Comparison of ENCODE assay signal across 1 cellular context in the genomic region with DNA sequence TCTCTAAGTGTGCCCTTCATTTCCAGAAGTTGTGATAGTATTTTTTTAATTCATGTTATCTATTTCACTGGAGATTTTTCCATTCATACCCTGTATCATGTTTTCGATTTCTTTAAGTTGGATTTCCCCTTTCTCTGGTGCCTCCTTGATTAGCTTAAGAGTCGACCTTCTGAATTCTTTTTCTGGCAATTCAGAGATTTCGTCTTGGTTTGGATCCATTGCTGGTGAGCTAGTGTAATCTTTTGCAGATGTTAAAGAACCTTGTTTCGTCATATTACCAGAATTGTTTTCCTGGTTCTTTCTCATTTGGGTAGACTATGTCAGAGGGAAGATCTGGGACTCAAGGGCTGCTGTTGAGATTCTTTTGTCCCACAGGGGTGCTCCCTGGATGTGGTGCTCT.
TF ChIP-seq lines count a peak whose summit lies in the region.

No MANE protein-coding gene starts in this region.

TF ChIP-seq in GM23338, 12 proteins besides CTCF, POLR2A, EP300 and RAD21:
- TF ChIP-seq STAT1 (IDR thresholded peaks at IDR 0.05; ENCODE audit: unreplicated experiment) (no peak), ZNF331 (CRISPR knock-in tag; IDR thresholded peaks at IDR 0.05; ENCODE audit: low read depth) (no peak)
- TF ChIP-seq, protein P1, sequence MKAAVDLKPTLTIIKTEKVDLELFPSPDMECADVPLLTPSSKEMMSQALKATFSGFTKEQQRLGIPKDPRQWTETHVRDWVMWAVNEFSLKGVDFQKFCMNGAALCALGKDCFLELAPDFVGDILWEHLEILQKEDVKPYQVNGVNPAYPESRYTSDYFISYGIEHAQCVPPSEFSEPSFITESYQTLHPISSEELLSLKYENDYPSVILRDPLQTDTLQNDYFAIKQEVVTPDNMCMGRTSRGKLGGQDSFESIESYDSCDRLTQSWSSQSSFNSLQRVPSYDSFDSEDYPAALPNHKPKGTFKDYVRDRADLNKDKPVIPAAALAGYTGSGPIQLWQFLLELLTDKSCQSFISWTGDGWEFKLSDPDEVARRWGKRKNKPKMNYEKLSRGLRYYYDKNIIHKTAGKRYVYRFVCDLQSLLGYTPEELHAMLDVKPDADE (IDR thresholded peaks at IDR 0.05) = no peak
